ENCODE assay signal across 25 cellular contexts in the genomic region with DNA sequence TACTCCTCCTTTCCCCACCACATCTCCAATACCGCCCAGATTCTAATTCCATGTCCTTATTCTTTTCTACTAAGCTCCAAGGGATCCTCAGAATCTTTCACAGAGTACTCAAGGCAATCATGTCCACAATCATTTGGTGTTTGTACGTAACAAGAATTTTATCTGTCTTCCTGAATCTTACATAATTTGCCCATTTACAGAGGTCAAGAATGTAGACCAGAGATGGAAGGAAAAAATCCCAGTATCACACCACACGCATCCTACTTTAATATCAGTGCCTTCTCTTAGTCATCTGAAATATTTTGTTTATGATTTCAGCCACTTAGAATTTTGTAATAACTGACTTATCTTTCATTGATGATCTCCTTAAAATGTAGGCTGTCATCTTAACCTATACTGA.
"Had no signal": no experiment of that assay in that cellular context is flagged by ENCODE, and none has a peak within 500 bp of the region (broad histone marks: within the 10 kb centered on the region; RNA-seq: fewer than 3 reads in every experiment).

No MANE protein-coding gene starts in this region.

- H3K4me1 ChIP-seq: esophagus muscularis mucosa, gastrocnemius medialis, heart right ventricle, left lung, lower lobe of right lung had no signal

- H3K4me1 Mint-ChIP-seq: mesothelial cell of epicardium, naive B cell had no signal

- H3K36me3 ChIP-seq: esophagus muscularis mucosa, gastrocnemius medialis, heart right ventricle, left lung, lower lobe of right lung had no signal

- H3K36me3 Mint-ChIP-seq: mesothelial cell of epicardium, naive B cell had no signal

- H3K27ac Mint-ChIP-seq: mesothelial cell of epicardium, naive B cell had no signal

- H3K27me3 ChIP-seq: dorsolateral prefrontal cortex, esophagus muscularis mucosa, gastrocnemius medialis, heart right ventricle, left lung had no signal

- H3K27me3 Mint-ChIP-seq: naive B cell had no signal

- H3K4me3 ChIP-seq: coronary artery, dorsolateral prefrontal cortex, esophagus muscularis mucosa, gastrocnemius medialis, heart right ventricle, left lung, lower lobe of right lung, mucosa of descending colon had no signal

- DNase-seq: dermis blood vessel endothelial cell; dorsolateral prefrontal cortex; effector CD4-positive, alpha-beta T cell; effector memory CD4-positive, alpha-beta T cell; foreskin fibroblast; foreskin melanocyte; gastrocnemius medialis; glutamatergic neuron; head of caudate nucleus; heart right ventricle; hippocampal formation; left cardiac atrium; left lung; left ventricle myocardium superior; lower lobe of right lung; mesenchymal stem cell; mucosa of descending colon; naive B cell had no signal

- H3K4me3 Mint-ChIP-seq: mesothelial cell of epicardium, naive B cell had no signal

- H3K27ac ChIP-seq: coronary artery, dorsolateral prefrontal cortex, esophagus muscularis mucosa, gastrocnemius medialis, heart right ventricle, left lung, lower lobe of right lung had no signal

- FAIRE-seq: colon, endothelial cell of umbilical vein, islet of Langerhans, keratinocyte had no signal
